Comparison of ENCODE assay signal across 8 cellular contexts in genomic region chr6:9482030-9482731, GRCh38.
DNase-seq lines count a peak whose midpoint lies in the region; ATAC-seq and TF ChIP-seq lines count a peak whose summit lies in the region.
"Had no signal": no experiment of that assay in that cellular context is flagged by ENCODE, and none has a peak within 500 bp of the region (broad histone marks: within the 10 kb centered on the region; RNA-seq: fewer than 3 reads in every experiment).

No MANE protein-coding gene starts in this region.

- H3K9ac ChIP-seq in GM23248: peak overlapping the region; percentile 58
- H3K9ac ChIP-seq in skeletal muscle satellite cell (ENCODE audit: low read depth, low read length): no peak overlapping the region

- peak; percentile 96 for DNase-seq in GM23248
- DNase-seq in fibroblast of gingiva (ENCODE audit: low read depth): peak; percentile 95
- DNase-seq in COR-L47 (lab: John Stamatoyannopoulos, UW): no peak
- DNase-seq in NCI-H2081 treated with DMSO at 0.1 percent for 48 hours (lab: John Stamatoyannopoulos, UW): no peak
- DNase-seq: stimulated activated CD4-positive, alpha-beta T cell treated with anti-CD3 and anti-CD28 coated beads, Interleukin-4, amount 100 ng/mL, for 1 hour had no signal

- ATAC-seq in GM18520 (IDR thresholded peaks at IDR 0.05; ENCODE audit: unreplicated experiment): no peak

- H3K4me2 ChIP-seq in GM23248 (ENCODE audit: unreplicated experiment) (peak overlapping the region; percentile 71), skeletal muscle satellite cell (ENCODE audit: low read length) (peak overlapping the region; percentile 44)

- in situ Hi-C loops in GM23248 (cut with MboI): no loop called here

- WGBS in GM23248 (ENCODE audit: low coverage in 1 of 2, low lambda C conversion rate in 2 of 2, missing lambda C conversion rate in 2 of 2), 2 experiments: 31 to 39% methylated on average over 5 of the region's 5 CpGs

- H3K27ac ChIP-seq in GM23248: peak overlapping the region; percentile 86

- H3K9me2 ChIP-seq in GM23248 (ENCODE audit: insufficient read depth): no peaks in the 10 kb centered on the region

- H3K27me3 ChIP-seq in GM23248 (replicated peaks; ENCODE audit: insufficient read depth): no peaks in the 10 kb centered on the region
- no peaks in the 10 kb centered on the region for H3K27me3 ChIP-seq in skeletal muscle satellite cell (ENCODE audit: control insufficient read depth, insufficient read depth, low read length)

- H3F3A ChIP-seq in GM23248 (ENCODE audit: insufficient read depth): peaks cover 44% of the 10 kb centered on the region

- H3K4me1 ChIP-seq in GM23248 (ENCODE audit: insufficient read depth): peaks cover 38% of the 10 kb centered on the region
- H3K4me1 ChIP-seq in skeletal muscle satellite cell (ENCODE audit: control insufficient read depth, insufficient read depth, low read length): peaks cover 28% of the 10 kb centered on the region

- no peaks in the 10 kb centered on the region for H4K20me1 ChIP-seq in GM23248 (ENCODE audit: insufficient read depth)

- no peak overlapping the region for H2AFZ ChIP-seq in GM23248

- H3K4me3 ChIP-seq in GM23248 (peak overlapping the region; percentile 28; the same call in 1 of the 2 replicates), skeletal muscle satellite cell (ENCODE audit: low read length) (no peak overlapping the region)

- H3K9me3 ChIP-seq in GM23248 (ENCODE audit: low read depth): no peaks in the 10 kb centered on the region
- no peaks in the 10 kb centered on the region for H3K9me3 ChIP-seq in skeletal muscle satellite cell (replicated peaks; ENCODE audit: low read length)

- H3K36me3 ChIP-seq in GM23248 (ENCODE audit: low read depth) (no peaks in the 10 kb centered on the region), skeletal muscle satellite cell (ENCODE audit: insufficient read depth, low read length) (no peaks in the 10 kb centered on the region)

- H3K79me2 ChIP-seq in GM23248 (ENCODE audit: insufficient read depth): no peaks in the 10 kb centered on the region

TF ChIP-seq in PFSK-1, 5 proteins besides CTCF, POLR2A, EP300 and RAD21:
- TF ChIP-seq, protein P1, sequence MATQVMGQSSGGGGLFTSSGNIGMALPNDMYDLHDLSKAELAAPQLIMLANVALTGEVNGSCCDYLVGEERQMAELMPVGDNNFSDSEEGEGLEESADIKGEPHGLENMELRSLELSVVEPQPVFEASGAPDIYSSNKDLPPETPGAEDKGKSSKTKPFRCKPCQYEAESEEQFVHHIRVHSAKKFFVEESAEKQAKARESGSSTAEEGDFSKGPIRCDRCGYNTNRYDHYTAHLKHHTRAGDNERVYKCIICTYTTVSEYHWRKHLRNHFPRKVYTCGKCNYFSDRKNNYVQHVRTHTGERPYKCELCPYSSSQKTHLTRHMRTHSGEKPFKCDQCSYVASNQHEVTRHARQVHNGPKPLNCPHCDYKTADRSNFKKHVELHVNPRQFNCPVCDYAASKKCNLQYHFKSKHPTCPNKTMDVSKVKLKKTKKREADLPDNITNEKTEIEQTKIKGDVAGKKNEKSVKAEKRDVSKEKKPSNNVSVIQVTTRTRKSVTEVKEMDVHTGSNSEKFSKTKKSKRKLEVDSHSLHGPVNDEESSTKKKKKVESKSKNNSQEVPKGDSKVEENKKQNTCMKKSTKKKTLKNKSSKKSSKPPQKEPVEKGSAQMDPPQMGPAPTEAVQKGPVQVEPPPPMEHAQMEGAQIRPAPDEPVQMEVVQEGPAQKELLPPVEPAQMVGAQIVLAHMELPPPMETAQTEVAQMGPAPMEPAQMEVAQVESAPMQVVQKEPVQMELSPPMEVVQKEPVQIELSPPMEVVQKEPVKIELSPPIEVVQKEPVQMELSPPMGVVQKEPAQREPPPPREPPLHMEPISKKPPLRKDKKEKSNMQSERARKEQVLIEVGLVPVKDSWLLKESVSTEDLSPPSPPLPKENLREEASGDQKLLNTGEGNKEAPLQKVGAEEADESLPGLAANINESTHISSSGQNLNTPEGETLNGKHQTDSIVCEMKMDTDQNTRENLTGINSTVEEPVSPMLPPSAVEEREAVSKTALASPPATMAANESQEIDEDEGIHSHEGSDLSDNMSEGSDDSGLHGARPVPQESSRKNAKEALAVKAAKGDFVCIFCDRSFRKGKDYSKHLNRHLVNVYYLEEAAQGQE (IDR thresholded peaks at IDR 0.05; ENCODE audit: insufficient read depth in 1 of 2, low read depth in 2 of 2, low read length in 2 of 2): peak in 1 of 2 experiments; percentile 70; a peak in 2 of 4 replicates
- peak; percentile 77; the same call in 1 of the 2 replicates for TF ChIP-seq TAF1 (IDR thresholded peaks at IDR 0.05; ENCODE audit: borderline replicate concordance, insufficient read depth, low read length)
- TF ChIP-seq POLR2AphosphoS5 (IDR thresholded peaks at IDR 0.05; ENCODE audit: low read depth, low read length): peak; percentile 45; the same call in 1 of the 2 replicates
- peak; percentile 73; the same call in 1 of the 2 replicates for TF ChIP-seq SIN3A (IDR thresholded peaks at IDR 0.05; ENCODE audit: borderline replicate concordance, insufficient read depth, low read length)
- TF ChIP-seq FOXP2 (optimal IDR thresholded peaks at IDR 0.05; ENCODE audit: borderline replicate concordance, extremely low read depth, extremely low read length, insufficient read depth): peak; percentile 44

Comparison
In these comparisons a context has a peak if more than half of its experiments do, and no peak if none do; other contexts are left out.
1. DNase-seq: peak in GM23248 (single experiment) and fibroblast of gingiva (single experiment); none in COR-L47 (single experiment) and NCI-H2081 treated with DMSO at 0.1 percent for 48 hours (single experiment).